Comparison of ENCODE assay signal across 8 cellular contexts in genomic region chr6:45714795-45715507, GRCh38.
A peak's percentile ranks its signal among the peaks of the same experiment; 100 is the strongest.
DNase-seq lines count a peak whose midpoint lies in the region; ATAC-seq and TF ChIP-seq lines count a peak whose summit lies in the region.

No MANE protein-coding gene starts in this region.

- no peaks in the 10 kb centered on the region for H4K20me1 ChIP-seq in BLaER1

- peak overlapping the region; percentile 15; the same call in 1 of the 2 replicates for H3K4me2 ChIP-seq in BLaER1

- no peaks in the 10 kb centered on the region for H3K9me3 Mint-ChIP-seq in progenitor cell of endocrine pancreas (ENCODE audit: low read depth)

- TF ChIP-seq CTCF in adrenal gland (IDR thresholded peaks at IDR 0.05) (peak; percentile 56 to 84 (median 78)), cardiac muscle cell (IDR thresholded peaks at IDR 0.05; ENCODE audit: low read depth, low read length) (peak; percentile 88), progenitor cell of endocrine pancreas (IDR thresholded peaks at IDR 0.05; ENCODE audit: unreplicated experiment) (peak; percentile 82)

- H3K4me3 Mint-ChIP-seq in progenitor cell of endocrine pancreas (ENCODE audit: low read depth): no peak overlapping the region

- H3K4me3 ChIP-seq in BLaER1: no peak overlapping the region
- no peak overlapping the region for H3K4me3 ChIP-seq in SJCRH30
- no peak overlapping the region for H3K4me3 ChIP-seq in adrenal gland
- no peak overlapping the region for H3K4me3 ChIP-seq in cardiac muscle cell

- peak; percentile 30 for ATAC-seq in GM18867 (IDR thresholded peaks at IDR 0.05; ENCODE audit: unreplicated experiment)

- H3K27ac Mint-ChIP-seq in progenitor cell of endocrine pancreas: no peak overlapping the region

- no peak for TF ChIP-seq POLR2A in adrenal gland (IDR thresholded peaks at IDR 0.05)

- intact Hi-C loops in adrenal gland (cut with DNase I): loop anchor here (2.0 to 10.0 kb wide), 3 partner anchors 1058 to 1240 kb away; no protein-coding TSS in a partner anchor

- H3K27ac ChIP-seq in BLaER1 (no peak overlapping the region), SJCRH30 (peak overlapping the region; percentile 56), adrenal gland (no peak overlapping the region), cardiac muscle cell (no peak overlapping the region)

- no peaks in the 10 kb centered on the region for H3K36me3 Mint-ChIP-seq in progenitor cell of endocrine pancreas (ENCODE audit: insufficient read depth)

- H3K9me3 ChIP-seq in BLaER1 (no peaks in the 10 kb centered on the region), SJCRH30 (replicated peaks) (no peaks in the 10 kb centered on the region), adrenal gland (replicated peaks in 1 of 3) (no peaks in the 10 kb centered on the region), cardiac muscle cell (ENCODE audit: low read depth) (no peaks in the 10 kb centered on the region)

- DNase-seq in LoVo (ENCODE audit: low spot score) (peak; percentile 83), SJCRH30 (peak; percentile 72 to 92), adrenal gland (peak; percentile 41 to 79 (median 56)), cardiac muscle cell (ENCODE audit: low read depth in 1 of 2, low spot score in 1 of 2) (peak; percentile 82 to 91), progenitor cell of endocrine pancreas (ENCODE audit: low spot score, unreplicated experiment) (peak; percentile 25), NCI-H446 treated with DMSO at 0.1 percent for 48 hours (lab: John Stamatoyannopoulos, UW) (no peak)

- H3K4me1 ChIP-seq in BLaER1 (peaks cover 29% of the 10 kb centered on the region), SJCRH30 (peaks cover 53% of the 10 kb centered on the region), adrenal gland (replicated peaks in 1 of 2) (no peaks in the 10 kb centered on the region), cardiac muscle cell (ENCODE audit: low read depth) (no peaks in the 10 kb centered on the region)

- H3K9ac ChIP-seq in BLaER1: no peak overlapping the region

- H3K27me3 Mint-ChIP-seq in progenitor cell of endocrine pancreas: peaks cover 9% of the 10 kb centered on the region

- 14 to 22% (median 15%) methylated on average over 6 of the region's 6 CpGs for WGBS in adrenal gland, 4 donors

- peaks cover 10% of the 10 kb centered on the region for H3K4me1 Mint-ChIP-seq in progenitor cell of endocrine pancreas (ENCODE audit: low read depth)

- H3K27me3 ChIP-seq in BLaER1 (no peaks in the 10 kb centered on the region), SJCRH30 (no peaks in the 10 kb centered on the region), adrenal gland (no peaks in the 10 kb centered on the region), cardiac muscle cell (no peaks in the 10 kb centered on the region)

- H3K36me3 ChIP-seq in BLaER1 (no peaks in the 10 kb centered on the region), SJCRH30 (no peaks in the 10 kb centered on the region), adrenal gland (replicated peaks in 1 of 2) (no peaks in the 10 kb centered on the region), cardiac muscle cell (no peaks in the 10 kb centered on the region)
